In genomic region chr5:162193012-162193411, GRCh38 we compare ENCODE assay signal across 27 cellular contexts.
"Had no signal": no experiment of that assay in that cellular context is flagged by ENCODE, and none has a peak within 500 bp of the region (broad histone marks: within the 10 kb centered on the region; RNA-seq: fewer than 3 reads in every experiment).

No MANE protein-coding gene starts in this region.

- FAIRE-seq: urothelium cell line had no signal

- H3K4me3 ChIP-seq: stomach, suprapubic skin, testis, thoracic aorta, thyroid gland, tibial artery, tibial nerve, transverse colon, upper lobe of left lung, upper lobe of right lung, uterus, vagina had no signal

- H3K27me3 ChIP-seq: stomach, suprapubic skin, testis, thyroid gland, tibial artery, tibial nerve, transverse colon, upper lobe of left lung, upper lobe of right lung, uterus, vagina had no signal

- H3K4me1 ChIP-seq: stomach, suprapubic skin, testis, thyroid gland, tibial artery, tibial nerve, transverse colon, upper lobe of left lung, upper lobe of right lung, uterus, vagina had no signal

- H3K27ac ChIP-seq: stomach, suprapubic skin, testis, thoracic aorta, thyroid gland, tibial artery, tibial nerve, transverse colon, upper lobe of left lung, upper lobe of right lung, uterus, vagina had no signal

- H3K9me3 ChIP-seq: stomach, suprapubic skin, testis, thoracic aorta, thyroid gland, tibial artery, tibial nerve, transverse colon, upper lobe of left lung, upper lobe of right lung, uterus, vagina had no signal

- ATAC-seq: stimulated activated effector memory CD8-positive, alpha-beta T cell treated with anti-CD3 and anti-CD28 coated beads, Interleukin-12 subunit alpha, Interleukin-12 subunit beta, amount 100 ng/mL, for 72 hours; stimulated activated memory B cell treated with anti-CD40 and anti-IgM and Interleukin-4, amounts not matched to agents 10 μg/mL and 1 μg/mL and 100 μg/mL, for 72 hours; stimulated activated naive B cell treated with anti-CD40 and anti-IgM and Interleukin-4, amounts not matched to agents 10 μg/mL and 1 μg/mL and 100 μg/mL, for 72 hours; stimulated activated naive CD8-positive, alpha-beta T cell treated with anti-CD3 and anti-CD28 coated beads, Interleukin-15, amount 100 ng/mL, for 72 hours; stimulated activated naive CD8-positive, alpha-beta T cell treated with anti-CD3 and anti-CD28 coated beads, Interleukin-15, Interleukin-2, amounts not matched to agents 100 U/mL and 50 U/mL, for 24 hours; upper lobe of right lung had no signal

- H3K36me3 ChIP-seq: stomach, suprapubic skin, thoracic aorta, thyroid gland, tibial artery, tibial nerve, transverse colon, upper lobe of left lung, upper lobe of right lung, uterus, vagina had no signal

- DNase-seq: stimulated activated CD4-positive, alpha-beta T cell treated with anti-CD3 and anti-CD28 coated beads, Interleukin-2, amount 100 ng/mL, for 48 hours; stimulated activated CD4-positive, alpha-beta T cell treated with anti-CD3 and anti-CD28 coated beads, Interleukin-4, amount 100 ng/mL, for 1 hour; stimulated activated CD4-positive, alpha-beta T cell treated with anti-CD3 and anti-CD28 coated beads, Interleukin-4, amount 100 ng/mL, for 24 hours; stimulated activated CD4-positive, alpha-beta T cell treated with anti-CD3 and anti-CD28 coated beads, Interleukin-4, amount 100 ng/mL, for 4 hours; stimulated activated CD8-positive, alpha-beta memory T cell treated with anti-CD3 and anti-CD28 coated beads, Interleukin-4, amount 100 ng/mL, for 48 hours; stimulated activated naive B cell treated with anti-CD40 and anti-IgM and Interleukin-4, amounts not matched to agents 10 μg/mL and 1 μg/mL and 100 μg/mL, for 72 hours; stimulated activated naive CD4-positive, alpha-beta T cell; stimulated activated naive CD4-positive, alpha-beta T cell treated with Interleukin-2 at 50 U/mL for 16 hours; stimulated activated naive CD8-positive, alpha-beta T cell treated with anti-CD3 and anti-CD28 coated beads, Interleukin-15, amount 100 ng/mL, for 72 hours; stimulated activated naive CD8-positive, alpha-beta T cell treated with anti-CD3 and anti-CD28 coated beads, Interleukin-15, Interleukin-2, amounts not matched to agents 100 U/mL and 50 U/mL, for 24 hours; stomach; substantia nigra; testis; thyroid gland; tibial artery; transverse colon; trophoblast cell; upper lobe of left lung; upper lobe of right lung; uterus had no signal
